12 cellular contexts compared by ENCODE assay signal in genomic region chr11:64772318-64773018, GRCh38. TPM values are rescaled to one million over a fixed set of nuclear protein-coding genes. Genes with fewer than 3 reads are reported as not detected.
A peak's percentile ranks its signal among the peaks of the same experiment; 100 is the strongest.
DNase-seq lines count a peak whose midpoint lies in the region; ATAC-seq and TF ChIP-seq lines count a peak whose summit lies in the region.
"Had no signal": no experiment of that assay in that cellular context is flagged by ENCODE, and none has a peak within 500 bp of the region (broad histone marks: within the 10 kb centered on the region; RNA-seq: fewer than 3 reads in every experiment).

No MANE protein-coding gene starts in this region.

- no peak for TF ChIP-seq CTCF in endodermal cell (conservative IDR thresholded peaks at IDR 0.05)
- no peak for TF ChIP-seq CTCF in prostate gland (IDR thresholded peaks at IDR 0.05)
- no peak for TF ChIP-seq CTCF in lower leg skin (IDR thresholded peaks at IDR 0.05)

- peak; percentile 76 for ATAC-seq in stimulated activated naive CD8-positive, alpha-beta T cell treated with anti-CD3 and anti-CD28 coated beads, Interleukin-15, amount 100 ng/mL, for 72 hours
- ATAC-seq: heart right ventricle had no signal

- H3K27me3 ChIP-seq in endodermal cell (ENCODE audit: control insufficient read depth, insufficient read depth, low read length, poor library complexity, severe bottlenecking) (no peaks in the 10 kb centered on the region), prostate gland (replicated peaks; ENCODE audit: insufficient read depth) (no peaks in the 10 kb centered on the region), H7 (ENCODE audit: control insufficient read depth, insufficient read depth, low read length) (no peaks in the 10 kb centered on the region)
- H3K27me3 ChIP-seq: heart right ventricle had no signal

- H3K27ac Mint-ChIP-seq in activated T-cell treated with anti-CD3 and anti-CD28 coated beads, Interleukin-2, amount 50 U/mL, for 24 hours, result peak overlapping the region; percentile 93
- H3K27ac Mint-ChIP-seq in endodermal cell, result peak overlapping the region; percentile 82
- H3K27ac Mint-ChIP-seq in stimulated activated naive CD8-positive, alpha-beta T cell treated with anti-CD3 and anti-CD28 coated beads, Interleukin-15, amount 100 ng/mL, for 72 hours, result peak overlapping the region; percentile 94

- H3K27me3 Mint-ChIP-seq in activated T-cell treated with anti-CD3 and anti-CD28 coated beads, Interleukin-2, amount 50 U/mL, for 24 hours, result no peaks in the 10 kb centered on the region
- H3K27me3 Mint-ChIP-seq in endodermal cell (ENCODE audit: insufficient read depth), result no peaks in the 10 kb centered on the region
- no peaks in the 10 kb centered on the region for H3K27me3 Mint-ChIP-seq in stimulated activated naive CD8-positive, alpha-beta T cell treated with anti-CD3 and anti-CD28 coated beads, Interleukin-15, amount 100 ng/mL, for 72 hours

- H3K9ac ChIP-seq in endodermal cell (ENCODE audit: extremely low read depth, low read length, poor library complexity, severe bottlenecking), result no peak overlapping the region

- WGBS in endodermal cell (ENCODE audit: insufficient coverage in 1 of 2, insufficient read length in 1 of 2), 2 experiments, result 100% methylated on average over 2 of the region's 3 CpGs; no CpG with 5 or more reads in 1 of the 2 experiments
- 65% methylated on average over 3 of the region's 3 CpGs for WGBS in prostate gland
- WGBS in lower leg skin, 2 donors, result 52 to 64% methylated on average over 3 of the region's 3 CpGs

- no peaks in the 10 kb centered on the region for H3K9me3 Mint-ChIP-seq in activated T-cell treated with anti-CD3 and anti-CD28 coated beads, Interleukin-2, amount 50 U/mL, for 24 hours
- H3K9me3 Mint-ChIP-seq in endodermal cell, result no peaks in the 10 kb centered on the region
- no peaks in the 10 kb centered on the region for H3K9me3 Mint-ChIP-seq in stimulated activated naive CD8-positive, alpha-beta T cell treated with anti-CD3 and anti-CD28 coated beads, Interleukin-15, amount 100 ng/mL, for 72 hours

- H3K9me3 ChIP-seq in endodermal cell (ENCODE audit: control insufficient read depth, low read length), result no peaks in the 10 kb centered on the region
- H3K9me3 ChIP-seq in prostate gland, result no peaks in the 10 kb centered on the region
- H3K9me3 ChIP-seq: heart right ventricle had no signal

- intact Hi-C loops in prostate gland (cut with DNase I) (no loop called here), lower leg skin (cut with DNase I; ENCODE audit: low total_unique reads) (no loop called here)

- peaks cover 100% of the 10 kb centered on the region for H3K36me3 ChIP-seq in endodermal cell (ENCODE audit: control insufficient read depth, insufficient read depth, low read length)
- H3K36me3 ChIP-seq in prostate gland, result peaks cover 37 to 63% of the 10 kb centered on the region in 2 donors
- peaks cover 86% of the 10 kb centered on the region for H3K36me3 ChIP-seq in H7 (replicated peaks; ENCODE audit: control insufficient read depth, insufficient read depth, low read length)

- peaks cover 94% of the 10 kb centered on the region for H3K4me1 Mint-ChIP-seq in activated T-cell treated with anti-CD3 and anti-CD28 coated beads, Interleukin-2, amount 50 U/mL, for 24 hours (ENCODE audit: low read depth)
- peaks cover 19% of the 10 kb centered on the region for H3K4me1 Mint-ChIP-seq in endodermal cell
- H3K4me1 Mint-ChIP-seq in stimulated activated naive CD8-positive, alpha-beta T cell treated with anti-CD3 and anti-CD28 coated beads, Interleukin-15, amount 100 ng/mL, for 72 hours, result peaks cover 97% of the 10 kb centered on the region

- H3K36me3 Mint-ChIP-seq in activated T-cell treated with anti-CD3 and anti-CD28 coated beads, Interleukin-2, amount 50 U/mL, for 24 hours (ENCODE audit: low read depth), result peaks cover 100% of the 10 kb centered on the region
- H3K36me3 Mint-ChIP-seq in endodermal cell (ENCODE audit: low read depth), result peaks cover 98% of the 10 kb centered on the region

- H3K4me3 Mint-ChIP-seq in activated T-cell treated with anti-CD3 and anti-CD28 coated beads, Interleukin-2, amount 50 U/mL, for 24 hours, result peak overlapping the region; percentile 51
- no peak overlapping the region for H3K4me3 Mint-ChIP-seq in endodermal cell
- H3K4me3 Mint-ChIP-seq in stimulated activated naive CD8-positive, alpha-beta T cell treated with anti-CD3 and anti-CD28 coated beads, Interleukin-15, amount 100 ng/mL, for 72 hours, result peak overlapping the region; percentile 72 to 80

- H3K4me3 ChIP-seq in endodermal cell (ENCODE audit: low read length) (no peak overlapping the region), prostate gland (no peak overlapping the region), lower leg skin (ENCODE audit: low read depth, poor library complexity, severe bottlenecking) (no peak overlapping the region), H7 (ENCODE audit: insufficient read depth, low read depth, low read length) (no peak overlapping the region)

- TF ChIP-seq POLR2A in prostate gland (IDR thresholded peaks at IDR 0.05), result no peak
- no peak for TF ChIP-seq POLR2A in lower leg skin (IDR thresholded peaks at IDR 0.05)

- H3K4me1 ChIP-seq in endodermal cell (ENCODE audit: control insufficient read depth, insufficient read depth, low read length), result peaks cover 5% of the 10 kb centered on the region
- H3K4me1 ChIP-seq in prostate gland (replicated peaks), result peaks cover 11% of the 10 kb centered on the region

- no peak overlapping the region for H3K27ac ChIP-seq in endodermal cell (ENCODE audit: low read depth, low read length)
- no peak overlapping the region for H3K27ac ChIP-seq in prostate gland

- DNase-seq in activated T-cell treated with anti-CD3 and anti-CD28 coated beads, Interleukin-2, amount 50 U/mL, for 24 hours, result no peak
- DNase-seq in activated T-cell treated with anti-CD3 and anti-CD28 coated beads, Interleukin-2, amount 50 U/mL, for 1 hour, result no peak
- DNase-seq in NOMO-1 treated with DMSO at 0.1 percent for 48 hours (lab: John Stamatoyannopoulos, UW; ENCODE audit: unreplicated experiment) (peak; percentile 61), endodermal cell (no peak), prostate gland (ENCODE audit: low spot score) (no peak), lower leg skin (ENCODE audit: low spot score in 2 of 2) (no peak), H7 (no peak)
- DNase-seq in stimulated activated naive CD8-positive, alpha-beta T cell treated with anti-CD3 and anti-CD28 coated beads, Interleukin-15, amount 100 ng/mL, for 72 hours, result no peak
- DNase-seq: heart right ventricle; NCI-H1694; Right ventricle myocardium superior; stimulated activated CD4-positive, alpha-beta T cell treated with anti-CD3 and anti-CD28 coated beads, Interleukin-4, amount 100 ng/mL, for 24 hours had no signal

RNA-seq across cellular contexts. Expression of gene SF1, which starts 5.9 kb away (rescaled TPM):
- total RNA-seq in endodermal cell (100 to 1,000 TPM; 331 to 399 TPM), prostate gland (100 to 1,000 TPM; 263 to 409 TPM), lower leg skin (100 to 1,000 TPM; 130 to 327 (median 178) TPM)
- 250 TPM for polyA plus RNA-seq in endodermal cell (2013, experiment 1 of 2)
- polyA plus RNA-seq in endodermal cell (2013, experiment 2 of 2), result 216 TPM
- 66.5 and 80.0 TPM in 2 replicates for total RNA-seq in H7 (2014; rRNA removed; shearing (Covaris generic))

RNA-seq across cellular contexts. Expression of gene PYGM, which starts 12.7 kb away (rescaled TPM):
- 1 to 10 TPM; 1.1 to 1.2 TPM for total RNA-seq in endodermal cell
- polyA plus RNA-seq in endodermal cell (2013, experiment 1 of 2), result 2.0 TPM
- 1.3 TPM for polyA plus RNA-seq in endodermal cell (2013, experiment 2 of 2)
- 10 to 100 TPM in 1 of 2 donors, 1 to 10 TPM in 1; 8.0 to 22.4 TPM for total RNA-seq in prostate gland
- total RNA-seq in lower leg skin, result 1 to 10 TPM in 1 of 4 donors, under 1 TPM in 3; 0.11 to 2.0 (median 0.44) TPM
- 2.9 and 6.4 TPM in 2 replicates for total RNA-seq in H7 (2014; rRNA removed; shearing (Covaris generic))

RNA-seq across cellular contexts. Expression of gene RASGRP2, which starts 28.5 kb away (rescaled TPM):
- total RNA-seq in endodermal cell (1 to 10 TPM in 1 of 2 donors, under 1 TPM in 1; 0.86 to 1.9 TPM), prostate gland (10 to 100 TPM; 13.3 to 28.7 TPM), lower leg skin (1 to 10 TPM; 1.1 to 10.0 (median 5.0) TPM)
- polyA plus RNA-seq in endodermal cell (2013, experiment 1 of 2), result 5.0 TPM
- polyA plus RNA-seq in endodermal cell (2013, experiment 2 of 2), result 3.8 TPM
- total RNA-seq in H7 (2014; rRNA removed; shearing (Covaris generic)), result 9.2 and 12.3 TPM in 2 replicates

RNA-seq across cellular contexts. Expression of gene MAP4K2, which starts 30.5 kb away (rescaled TPM):
- 10 to 100 TPM; 24.7 to 32.4 TPM for total RNA-seq in endodermal cell
- polyA plus RNA-seq in endodermal cell (2013, experiment 1 of 2), result 20.7 TPM
- 18.3 TPM for polyA plus RNA-seq in endodermal cell (2013, experiment 2 of 2)
- 10 to 100 TPM; 10.7 to 35.8 TPM for total RNA-seq in prostate gland
- 10 to 100 TPM in 3 of 4 donors, 1 to 10 TPM in 1; 9.3 to 29.8 (median 19.5) TPM for total RNA-seq in lower leg skin
- total RNA-seq in H7 (2014; rRNA removed; shearing (Covaris generic)), result 24.5 and 29.7 TPM in 2 replicates

RNA-seq across cellular contexts. Expression of gene MEN1, which starts 37.9 kb away (rescaled TPM):
- total RNA-seq in endodermal cell (10 to 100 TPM; 44.5 to 48.7 TPM), prostate gland (10 to 100 TPM; 27.9 to 45.5 TPM), lower leg skin (10 to 100 TPM; 20.5 to 42.7 (median 32.2) TPM)
- 48.7 TPM for polyA plus RNA-seq in endodermal cell (2013, experiment 1 of 2)
- 44.3 TPM for polyA plus RNA-seq in endodermal cell (2013, experiment 2 of 2)
- 31.7 and 40.0 TPM in 2 replicates for total RNA-seq in H7 (2014; rRNA removed; shearing (Covaris generic))
